In genomic region chr19:12880551-12881171, GRCh38 we compare ENCODE assay signal across 8 cellular contexts. TPM values are rescaled to one million over a fixed set of nuclear protein-coding genes. Genes with fewer than 3 reads are reported as not detected.
DNase-seq lines count a peak whose midpoint lies in the region; ATAC-seq, FAIRE-seq and TF ChIP-seq lines count a peak whose summit lies in the region.

No MANE protein-coding gene starts in this region.

- peak overlapping the region; percentile 94 for H3K4me2 ChIP-seq in astrocyte (ENCODE audit: low read length)

- H3K9me3 Mint-ChIP-seq in astrocyte (ENCODE audit: unreplicated experiment) = no peaks in the 10 kb centered on the region

- peak overlapping the region; percentile 58 for H3K9ac ChIP-seq in HUES64 (ENCODE audit: low read depth, low read length)
- peak overlapping the region; percentile 78 for H3K9ac ChIP-seq in astrocyte (ENCODE audit: low read length)

- no peaks in the 10 kb centered on the region for H4K20me1 ChIP-seq in astrocyte (ENCODE audit: insufficient read depth, low read length)

- peak overlapping the region; percentile 90 for H2AFZ ChIP-seq in astrocyte (ENCODE audit: low read depth, low read length)

- H3K36me3 ChIP-seq in HUES64 (ENCODE audit: insufficient read depth, low read length) (peaks cover 10% of the 10 kb centered on the region; the same call in 1 of the 2 replicates), astrocyte (ENCODE audit: insufficient read depth, low read length) (no peaks in the 10 kb centered on the region)

- peaks cover 16% of the 10 kb centered on the region for H3K27me3 ChIP-seq in HUES64 (ENCODE audit: insufficient read depth, low read length)
- peaks cover 18% of the 10 kb centered on the region for H3K27me3 ChIP-seq in astrocyte (ENCODE audit: insufficient read depth, low read length)

- peak overlapping the region; percentile 46; the same call in 1 of the 2 replicates for H3K27ac ChIP-seq in HUES64 (ENCODE audit: low read depth, low read length)
- H3K27ac ChIP-seq in astrocyte (ENCODE audit: low read depth, low read length) = no peak overlapping the region
- H3K27ac ChIP-seq in skin epidermis = peak overlapping the region; percentile 14 to 92 (median 85)

- H3K79me2 ChIP-seq in astrocyte (ENCODE audit: insufficient read depth, low read length) = no peaks in the 10 kb centered on the region

- H3K9me3 ChIP-seq in HUES64 (ENCODE audit: insufficient read depth, low read depth, low read length) = peaks cover 8% of the 10 kb centered on the region; the same call in 1 of the 2 replicates
- H3K9me3 ChIP-seq in astrocyte (ENCODE audit: insufficient read depth, low read depth, low read length) = peaks cover 17% of the 10 kb centered on the region

- H3K4me1 Mint-ChIP-seq in astrocyte (ENCODE audit: low read depth, unreplicated experiment) = no peaks in the 10 kb centered on the region

- peak overlapping the region; percentile 75 for H3K4me3 ChIP-seq in HUES64 (ENCODE audit: low read length)
- peak overlapping the region; percentile 70 for H3K4me3 ChIP-seq in astrocyte (ENCODE audit: insufficient read depth, low read depth, low read length)
- peak overlapping the region; percentile 73 for H3K4me3 ChIP-seq in iPS-11a (ENCODE audit: low read depth, low read length)
- peak overlapping the region; percentile 54 to 80 (median 64) for H3K4me3 ChIP-seq in skin epidermis

- 20% methylated on average over 29 of the region's 29 CpGs for WGBS in HUES64

- H3K4me1 ChIP-seq in HUES64 (ENCODE audit: insufficient read depth, low read length) (no peaks in the 10 kb centered on the region), astrocyte (ENCODE audit: insufficient read depth, low read length) (no peaks in the 10 kb centered on the region)

- no peak for TF ChIP-seq CTCF in astrocyte (IDR thresholded peaks at IDR 0.05; ENCODE audit: insufficient read depth, low read depth, low read length)

- H3K36me3 Mint-ChIP-seq in astrocyte (ENCODE audit: low read depth, unreplicated experiment) = peaks cover 8% of the 10 kb centered on the region

- DNase-seq in AG08396 (ENCODE audit: low spot score) = peak; percentile 49
- DNase-seq in astrocyte (ENCODE audit: low read depth) = peak; percentile 6
- no peak for DNase-seq in UCSD-AML1 (lab: John Stamatoyannopoulos, UW; ENCODE audit: unreplicated experiment)
- DNase-seq in NCI-H2196 treated with DMSO at 0.1 percent for 48 hours (lab: John Stamatoyannopoulos, UW; ENCODE audit: unreplicated experiment) = no peak

- ATAC-seq in GM18909 (IDR thresholded peaks at IDR 0.05; ENCODE audit: poor library complexity, unreplicated experiment) = peak; percentile 17

- peaks cover 15% of the 10 kb centered on the region for H3K27me3 Mint-ChIP-seq in astrocyte (ENCODE audit: low read depth, unreplicated experiment)

- peak overlapping the region; percentile 75 for H3K27ac Mint-ChIP-seq in astrocyte (ENCODE audit: unreplicated experiment)

- no peak for FAIRE-seq in astrocyte (lab: Jason Lieb, UNC)

- H3K4me3 Mint-ChIP-seq in astrocyte (ENCODE audit: unreplicated experiment) = peak overlapping the region; percentile 87

RNA-seq across cellular contexts. Expression of gene DNASE2, which starts 0.6 kb away (rescaled TPM):
- polyA plus RNA-seq in HUES64 (2013, experiment 1 of 2) = 11.6 TPM
- polyA plus RNA-seq in HUES64 (2013, experiment 2 of 2) = 14.9 TPM
- total RNA-seq in astrocyte = 33.1 and 37.8 TPM in 2 replicates

RNA-seq across cellular contexts. Expression of gene KLF1, which starts 6.3 kb away (rescaled TPM):
- not detected for polyA plus RNA-seq in HUES64 (2013, experiment 1 of 2)
- 0.25 TPM for polyA plus RNA-seq in HUES64 (2013, experiment 2 of 2)
- total RNA-seq in astrocyte = 0.17 TPM in 1 of 2 replicates, not detected in the other

RNA-seq across cellular contexts. Expression of gene GCDH, which starts 10.3 kb away (rescaled TPM):
- polyA plus RNA-seq in HUES64 (2013, experiment 1 of 2) = 35.4 TPM
- polyA plus RNA-seq in HUES64 (2013, experiment 2 of 2) = 38.2 TPM
- total RNA-seq in astrocyte = 15.5 and 17.5 TPM in 2 replicates

RNA-seq across cellular contexts. Expression of gene SYCE2, which starts 38.4 kb away (rescaled TPM):
- 1.00 TPM for polyA plus RNA-seq in HUES64 (2013, experiment 1 of 2)
- 1.4 TPM for polyA plus RNA-seq in HUES64 (2013, experiment 2 of 2)
- total RNA-seq in astrocyte = 0.50 TPM in 1 of 2 replicates, not detected in the other

RNA-seq across cellular contexts. Expression of gene MAST1, which starts 42.3 kb away (rescaled TPM):
- 7.8 TPM for polyA plus RNA-seq in HUES64 (2013, experiment 1 of 2)
- 10.1 TPM for polyA plus RNA-seq in HUES64 (2013, experiment 2 of 2)
- total RNA-seq in astrocyte = 5.4 and 6.3 TPM in 2 replicates

Comparison
In these comparisons a context has a peak if more than half of its experiments do, and no peak if none do; other contexts are left out.
1. DNase-seq: peak in AG08396 (single experiment) and astrocyte (single experiment); none in UCSD-AML1 (single experiment) and NCI-H2196 treated with DMSO at 0.1 percent for 48 hours (single experiment).
2. Peak in every context shown above with its lines, with median percentiles within 50 percentile points of each other: H3K4me3 ChIP-seq.